11 cellular contexts compared by ENCODE assay signal in the genomic region with DNA sequence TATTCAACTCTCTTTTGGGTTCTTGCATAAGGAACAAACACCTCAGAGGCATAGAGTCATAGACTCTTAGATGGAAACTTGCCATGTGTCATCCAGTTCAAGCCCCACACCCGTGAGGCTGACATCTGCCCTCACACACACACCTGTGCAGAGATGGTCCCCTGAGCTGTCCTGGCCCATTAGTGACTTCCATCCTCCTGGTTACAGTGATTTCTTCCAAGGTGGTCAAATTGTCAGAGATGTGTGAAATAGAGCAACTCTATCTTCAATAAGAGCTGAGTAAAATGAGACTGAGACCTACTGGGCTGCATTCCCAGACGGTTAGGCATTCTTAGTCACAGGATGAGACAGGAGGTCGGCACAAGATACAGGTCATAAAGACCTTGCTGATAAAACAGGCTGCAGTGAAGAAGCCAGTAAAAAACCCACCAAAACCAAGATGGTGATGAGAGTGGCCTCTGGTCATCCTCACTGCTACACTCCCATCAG.
DNase-seq lines count a peak whose midpoint lies in the region; ATAC-seq and TF ChIP-seq lines count a peak whose summit lies in the region.
"Had no signal": no experiment of that assay in that cellular context is flagged by ENCODE, and none has a peak within 500 bp of the region (broad histone marks: within the 10 kb centered on the region; RNA-seq: fewer than 3 reads in every experiment).

No MANE protein-coding gene starts in this region.

- in situ Hi-C loops in GM23248 (cut with MboI) (no loop called here), brain microvascular endothelial cell (cut with HindIII; ENCODE audit: low pct_ligation_motif_present, low sequenced_read_pairs) (no loop called here)

- H3K4me1 ChIP-seq in GM23248 (ENCODE audit: insufficient read depth), result peaks cover 11% of the 10 kb centered on the region
- H3K4me1 ChIP-seq in left lung, result peaks cover 0 to 7% of the 10 kb centered on the region in 2 donors

- no peak overlapping the region for H3K4me2 ChIP-seq in GM23248 (ENCODE audit: unreplicated experiment)
- H3K4me2 ChIP-seq: hepatocyte had no signal

- H3K9me3 ChIP-seq in GM23248 (ENCODE audit: low read depth) (no peaks in the 10 kb centered on the region), left lung (no peaks in the 10 kb centered on the region)

- H3F3A ChIP-seq in GM23248 (ENCODE audit: insufficient read depth), result peaks cover 18% of the 10 kb centered on the region

- WGBS in GM23248 (ENCODE audit: low coverage in 1 of 2, low lambda C conversion rate in 2 of 2, missing lambda C conversion rate in 2 of 2), 2 experiments, result 0 to 2% methylated on average over 3 of the region's 3 CpGs

- 0 out of 2 replicates have a peak, but pooled peaks cover 6% of the 10 kb centered on the region for H3K27me3 ChIP-seq in BJ (ENCODE audit: control insufficient read depth, insufficient read depth, low read length)
- H3K27me3 ChIP-seq in GM23248 (replicated peaks; ENCODE audit: insufficient read depth), result peaks cover 9% of the 10 kb centered on the region
- H3K27me3 ChIP-seq in brain microvascular endothelial cell (replicated peaks), result peaks cover 3% of the 10 kb centered on the region
- no peaks in the 10 kb centered on the region for H3K27me3 ChIP-seq in left lung

- no peaks in the 10 kb centered on the region for H3K9me2 ChIP-seq in GM23248 (ENCODE audit: insufficient read depth)

- H3K4me3 ChIP-seq in BJ (ENCODE audit: low read depth, low read length) (no peak overlapping the region), GM23248 (no peak overlapping the region), brain microvascular endothelial cell (ENCODE audit: low read depth, low read length) (no peak overlapping the region), left lung (no peak overlapping the region)
- H3K4me3 ChIP-seq: hepatocyte had no signal

- DNase-seq in BJ (ENCODE audit: low read depth) (peak; percentile 21), GM23248 (peak; percentile 45), brain microvascular endothelial cell (peak; percentile 78), left lung (no peak), HUDEP-2 (lab: John Stamatoyannopoulos, UW; ENCODE audit: unreplicated experiment in 76 of 76) (no peak), superior temporal gyrus (ENCODE audit: extremely low spot score) (no peak)
- DNase-seq: activated CD4-positive, alpha-beta T cell treated with anti-CD3 and anti-CD28 coated beads, Interleukin-2, amount 50 U/mL, for 1 hour; NCI-H2029; NCI-H524 treated with DMSO at 0.1 percent for 48 hours had no signal

- H3K9ac ChIP-seq in GM23248, result no peak overlapping the region

- no peaks in the 10 kb centered on the region for H4K20me1 ChIP-seq in GM23248 (ENCODE audit: insufficient read depth)

- intact Hi-C loops in left lung (cut with DNase I), result no loop called here

- ATAC-seq in left lung (peak; percentile 23), GM18868 (IDR thresholded peaks at IDR 0.05; ENCODE audit: unreplicated experiment) (no peak)

- CTCF ChIA-PET in BJ (lab: Yijun Ruan, JAX), result no interaction called here

- POLR2A ChIA-PET in BJ (lab: Charles Lee), result no interaction called here

- H2AFZ ChIP-seq in GM23248, result no peak overlapping the region
- H2AFZ ChIP-seq: hepatocyte had no signal

- no peaks in the 10 kb centered on the region for H3K79me2 ChIP-seq in GM23248 (ENCODE audit: insufficient read depth)
- H3K79me2 ChIP-seq: hepatocyte had no signal

- no peak for TF ChIP-seq CTCF in BJ (IDR thresholded peaks at IDR 0.05; ENCODE audit: insufficient read depth, low read depth, low read length)
- TF ChIP-seq CTCF in brain microvascular endothelial cell (IDR thresholded peaks at IDR 0.05; ENCODE audit: low read depth, low read length, missing control alignments), result no peak
- no peak for TF ChIP-seq CTCF in left lung (IDR thresholded peaks at IDR 0.05)

- H3K27ac ChIP-seq in GM23248 (no peak overlapping the region), brain microvascular endothelial cell (peak overlapping the region; percentile 79), left lung (no peak overlapping the region)
- H3K27ac ChIP-seq: hepatocyte had no signal

- H3K36me3 ChIP-seq in BJ (ENCODE audit: control insufficient read depth, insufficient read depth, low read length), result no peaks in the 10 kb centered on the region
- no peaks in the 10 kb centered on the region for H3K36me3 ChIP-seq in GM23248 (ENCODE audit: low read depth)
- H3K36me3 ChIP-seq in brain microvascular endothelial cell (replicated peaks), result no peaks in the 10 kb centered on the region
- H3K36me3 ChIP-seq in left lung, result no peaks in the 10 kb centered on the region

Comparison
In these comparisons a context has a peak if more than half of its experiments do, and no peak if none do; other contexts are left out.
1. DNase-seq: peak in BJ (single experiment), GM23248 (single experiment) and brain microvascular endothelial cell (single experiment); none in left lung (0 of 2), HUDEP-2 (0 of 76) and superior temporal gyrus (single experiment).